In genomic region chr10:13614530-13615332, GRCh38 we compare ENCODE assay signal across 1 cellular context.
TF ChIP-seq lines count a peak whose summit lies in the region.

No MANE protein-coding gene starts in this region.

TF ChIP-seq in HEK293, 187 proteins besides CTCF, POLR2A, EP300 and RAD21 (continued from another document):
- TF ChIP-seq, protein P1, sequence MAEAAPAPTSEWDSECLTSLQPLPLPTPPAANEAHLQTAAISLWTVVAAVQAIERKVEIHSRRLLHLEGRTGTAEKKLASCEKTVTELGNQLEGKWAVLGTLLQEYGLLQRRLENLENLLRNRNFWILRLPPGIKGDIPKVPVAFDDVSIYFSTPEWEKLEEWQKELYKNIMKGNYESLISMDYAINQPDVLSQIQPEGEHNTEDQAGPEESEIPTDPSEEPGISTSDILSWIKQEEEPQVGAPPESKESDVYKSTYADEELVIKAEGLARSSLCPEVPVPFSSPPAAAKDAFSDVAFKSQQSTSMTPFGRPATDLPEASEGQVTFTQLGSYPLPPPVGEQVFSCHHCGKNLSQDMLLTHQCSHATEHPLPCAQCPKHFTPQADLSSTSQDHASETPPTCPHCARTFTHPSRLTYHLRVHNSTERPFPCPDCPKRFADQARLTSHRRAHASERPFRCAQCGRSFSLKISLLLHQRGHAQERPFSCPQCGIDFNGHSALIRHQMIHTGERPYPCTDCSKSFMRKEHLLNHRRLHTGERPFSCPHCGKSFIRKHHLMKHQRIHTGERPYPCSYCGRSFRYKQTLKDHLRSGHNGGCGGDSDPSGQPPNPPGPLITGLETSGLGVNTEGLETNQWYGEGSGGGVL (tag by site-specific recombination; IDR thresholded peaks at IDR 0.05), result no peak
- TF ChIP-seq ZNF175 (tag by site-specific recombination; IDR thresholded peaks at IDR 0.05) (no peak), ZNF561 (tag by site-specific recombination; IDR thresholded peaks at IDR 0.05; ENCODE audit: borderline replicate concordance) (no peak), ZNF37A (tag by site-specific recombination; IDR thresholded peaks at IDR 0.05) (no peak), ZNF600 (tag by site-specific recombination; IDR thresholded peaks at IDR 0.05) (peak; percentile 97), ZNF394 (tag by site-specific recombination; IDR thresholded peaks at IDR 0.05; ENCODE audit: borderline replicate concordance) (no peak), KLF16 (tag by site-specific recombination; IDR thresholded peaks at IDR 0.05) (no peak), ZNF501 (tag by site-specific recombination; IDR thresholded peaks at IDR 0.05) (no peak), ZNF341 (tag by site-specific recombination; IDR thresholded peaks at IDR 0.05; ENCODE audit: low read depth) (no peak), ZNF530 (tag by site-specific recombination; IDR thresholded peaks at IDR 0.05; ENCODE audit: low read depth) (no peak), ZNF404 (tag by site-specific recombination; IDR thresholded peaks at IDR 0.05) (no peak), ZNF362 (tag by site-specific recombination; IDR thresholded peaks at IDR 0.05) (no peak), YY2 (tag by site-specific recombination; IDR thresholded peaks at IDR 0.05) (no peak), INSM2 (tag by site-specific recombination; IDR thresholded peaks at IDR 0.05) (peak; percentile 76), YY1 (tag by site-specific recombination; IDR thresholded peaks at IDR 0.05) (no peak), ZNF157 (tag by site-specific recombination; IDR thresholded peaks at IDR 0.05) (no peak), SCRT2 (tag by site-specific recombination; IDR thresholded peaks at IDR 0.05) (no peak), ZNF184 (tag by site-specific recombination; IDR thresholded peaks at IDR 0.05) (no peak), ZNF555 (tag by site-specific recombination; conservative IDR thresholded peaks at IDR 0.05) (no peak), ZNF366 (tag by site-specific recombination; conservative IDR thresholded peaks at IDR 0.05) (peak; percentile 36), ZNF214 (tag by site-specific recombination; IDR thresholded peaks at IDR 0.05; ENCODE audit: borderline replicate concordance) (no peak), ZFP37 (tag by site-specific recombination; IDR thresholded peaks at IDR 0.05) (peak; percentile 37; the same call in 1 of the 2 replicates), IKZF3 (tag by site-specific recombination; IDR thresholded peaks at IDR 0.05) (0 out of 2 replicates have a peak, but pooled peaks have one; percentile 25), SP7 (tag by site-specific recombination; IDR thresholded peaks at IDR 0.05) (0 out of 2 replicates have a peak, but pooled peaks have one; percentile 35), ZNF777 (tag by site-specific recombination; IDR thresholded peaks at IDR 0.05; ENCODE audit: borderline replicate concordance) (no peak), KLF8 (tag by site-specific recombination; IDR thresholded peaks at IDR 0.05) (no peak), ZNF596 (tag by site-specific recombination; IDR thresholded peaks at IDR 0.05) (no peak), MEIS1 (CRISPR knock-in tag; IDR thresholded peaks at IDR 0.05; ENCODE audit: borderline replicate concordance) (peak; percentile 76; the same call in 1 of the 2 replicates), GLIS1 (tag by site-specific recombination; IDR thresholded peaks at IDR 0.05) (peak; percentile 75), ZNF521 (tag by site-specific recombination; IDR thresholded peaks at IDR 0.05) (no peak), ZBTB7A (tag by site-specific recombination; IDR thresholded peaks at IDR 0.05; ENCODE audit: low read depth) (no peak), ZNF24 (tag by site-specific recombination; IDR thresholded peaks at IDR 0.05) (no peak)
- TF ChIP-seq, protein P2, sequence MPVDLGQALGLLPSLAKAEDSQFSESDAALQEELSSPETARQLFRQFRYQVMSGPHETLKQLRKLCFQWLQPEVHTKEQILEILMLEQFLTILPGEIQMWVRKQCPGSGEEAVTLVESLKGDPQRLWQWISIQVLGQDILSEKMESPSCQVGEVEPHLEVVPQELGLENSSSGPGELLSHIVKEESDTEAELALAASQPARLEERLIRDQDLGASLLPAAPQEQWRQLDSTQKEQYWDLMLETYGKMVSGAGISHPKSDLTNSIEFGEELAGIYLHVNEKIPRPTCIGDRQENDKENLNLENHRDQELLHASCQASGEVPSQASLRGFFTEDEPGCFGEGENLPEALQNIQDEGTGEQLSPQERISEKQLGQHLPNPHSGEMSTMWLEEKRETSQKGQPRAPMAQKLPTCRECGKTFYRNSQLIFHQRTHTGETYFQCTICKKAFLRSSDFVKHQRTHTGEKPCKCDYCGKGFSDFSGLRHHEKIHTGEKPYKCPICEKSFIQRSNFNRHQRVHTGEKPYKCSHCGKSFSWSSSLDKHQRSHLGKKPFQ (tag by site-specific recombination; IDR thresholded peaks at IDR 0.05), result no peak
- TF ChIP-seq, protein P3, sequence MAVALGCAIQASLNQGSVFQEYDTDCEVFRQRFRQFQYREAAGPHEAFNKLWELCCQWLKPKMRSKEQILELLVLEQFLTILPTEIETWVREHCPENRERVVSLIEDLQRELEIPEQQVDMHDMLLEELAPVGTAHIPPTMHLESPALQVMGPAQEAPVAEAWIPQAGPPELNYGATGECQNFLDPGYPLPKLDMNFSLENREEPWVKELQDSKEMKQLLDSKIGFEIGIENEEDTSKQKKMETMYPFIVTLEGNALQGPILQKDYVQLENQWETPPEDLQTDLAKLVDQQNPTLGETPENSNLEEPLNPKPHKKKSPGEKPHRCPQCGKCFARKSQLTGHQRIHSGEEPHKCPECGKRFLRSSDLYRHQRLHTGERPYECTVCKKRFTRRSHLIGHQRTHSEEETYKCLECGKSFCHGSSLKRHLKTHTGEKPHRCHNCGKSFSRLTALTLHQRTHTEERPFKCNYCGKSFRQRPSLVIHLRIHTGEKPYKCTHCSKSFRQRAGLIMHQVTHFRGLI (tag by site-specific recombination; IDR thresholded peaks at IDR 0.05), result no peak
- TF ChIP-seq, protein P4, sequence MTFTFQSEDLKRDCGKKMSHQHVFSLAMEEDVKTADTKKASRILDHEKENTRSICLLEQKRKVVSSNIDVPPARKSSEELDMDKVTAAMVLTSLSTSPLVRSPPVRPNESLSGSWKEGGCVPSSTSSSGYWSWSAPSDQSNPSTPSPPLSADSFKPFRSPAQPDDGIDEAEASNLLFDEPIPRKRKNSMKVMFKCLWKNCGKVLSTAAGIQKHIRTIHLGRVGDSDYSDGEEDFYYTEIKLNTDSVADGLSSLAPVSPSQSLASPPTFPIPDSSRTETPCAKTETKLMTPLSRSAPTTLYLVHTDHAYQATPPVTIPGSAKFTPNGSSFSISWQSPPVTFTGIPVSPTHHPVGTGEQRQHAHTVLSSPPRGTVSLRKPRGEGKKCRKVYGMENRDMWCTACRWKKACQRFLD (tag by site-specific recombination; IDR thresholded peaks at IDR 0.05), result no peak
- TF ChIP-seq, protein P5, sequence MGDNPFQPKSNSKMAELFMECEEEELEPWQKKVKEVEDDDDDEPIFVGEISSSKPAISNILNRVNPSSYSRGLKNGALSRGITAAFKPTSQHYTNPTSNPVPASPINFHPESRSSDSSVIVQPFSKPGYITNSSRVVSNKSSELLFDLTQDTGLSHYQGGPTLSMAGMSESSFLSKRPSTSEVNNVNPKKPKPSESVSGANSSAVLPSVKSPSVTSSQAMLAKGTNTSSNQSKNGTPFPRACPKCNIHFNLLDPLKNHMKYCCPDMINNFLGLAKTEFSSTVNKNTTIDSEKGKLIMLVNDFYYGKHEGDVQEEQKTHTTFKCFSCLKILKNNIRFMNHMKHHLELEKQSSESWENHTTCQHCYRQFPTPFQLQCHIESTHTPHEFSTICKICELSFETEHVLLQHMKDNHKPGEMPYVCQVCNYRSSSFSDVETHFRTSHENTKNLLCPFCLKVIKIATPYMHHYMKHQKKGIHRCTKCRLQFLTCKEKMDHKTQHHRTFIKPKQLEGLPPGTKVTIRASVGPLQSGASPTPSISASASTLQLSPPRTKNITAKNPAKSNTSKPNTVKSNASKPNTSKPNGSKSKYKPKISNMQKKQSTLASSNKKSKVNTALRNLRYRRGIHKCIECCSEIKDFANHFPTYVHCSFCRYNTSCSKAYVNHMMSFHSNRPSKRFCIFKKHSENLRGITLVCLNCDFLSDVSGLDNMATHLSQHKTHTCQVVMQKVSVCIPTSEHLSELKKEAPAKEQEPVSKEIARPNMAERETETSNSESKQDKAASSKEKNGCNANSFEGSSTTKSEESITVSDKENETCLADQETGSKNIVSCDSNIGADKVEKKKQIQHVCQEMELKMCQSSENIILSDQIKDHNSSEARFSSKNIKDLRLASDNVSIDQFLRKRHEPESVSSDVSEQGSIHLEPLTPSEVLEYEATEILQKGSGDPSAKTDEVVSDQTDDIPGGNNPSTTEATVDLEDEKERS (tag by site-specific recombination; IDR thresholded peaks at IDR 0.05), result no peak
